In the genomic region with DNA sequence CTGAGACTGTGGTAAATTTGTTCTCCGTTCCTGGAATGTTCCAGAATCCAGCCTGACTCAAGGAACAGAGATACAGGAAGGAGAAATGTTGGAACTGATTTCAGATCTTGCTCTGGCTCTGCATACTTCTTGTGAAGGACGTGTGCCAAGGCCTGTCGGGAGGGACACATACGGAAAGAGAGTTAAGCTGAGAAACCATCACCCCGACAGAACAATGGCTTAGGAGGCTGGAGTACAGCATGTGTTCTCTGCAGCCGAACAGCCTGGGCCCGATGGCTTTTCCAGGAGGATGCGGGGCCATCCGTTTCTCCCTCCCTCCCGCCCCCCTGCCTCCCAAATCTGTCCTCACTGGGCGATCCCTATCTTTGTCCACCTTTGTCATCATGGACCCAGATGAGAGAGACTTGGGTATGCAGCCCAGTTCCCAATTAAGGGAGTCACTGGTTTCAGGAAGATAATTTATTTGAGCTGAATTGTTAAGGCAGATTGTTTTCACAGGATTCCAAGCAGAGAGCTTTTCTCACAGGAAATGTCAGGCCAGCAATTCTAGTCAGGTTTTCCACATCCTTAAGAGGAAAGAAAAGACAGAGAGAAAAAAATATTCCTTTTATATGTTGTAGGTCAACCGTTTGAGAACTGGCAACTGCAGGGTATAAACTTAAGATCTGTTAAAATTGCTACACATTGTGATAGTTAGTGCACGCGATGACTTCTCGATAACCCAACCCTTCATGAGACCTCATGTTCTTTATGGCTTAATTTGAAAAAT, we compare ENCODE assay signal across 15 cellular contexts. TPM values are rescaled to one million over a fixed set of nuclear protein-coding genes. Genes with fewer than 3 reads are reported as not detected.
A peak's percentile ranks its signal among the peaks of the same experiment; 100 is the strongest.
DNase-seq lines count a peak whose midpoint lies in the region; ATAC-seq and TF ChIP-seq lines count a peak whose summit lies in the region.
"Had no signal": no experiment of that assay in that cellular context is flagged by ENCODE, and none has a peak within 500 bp of the region (broad histone marks: within the 10 kb centered on the region; RNA-seq: fewer than 3 reads in every experiment).

No MANE protein-coding gene starts in this region.

- TF ChIP-seq CTCF in HFFc6 (IDR thresholded peaks at IDR 0.05) (no peak), esophagus muscularis mucosa (IDR thresholded peaks at IDR 0.05) (no peak), thoracic aorta (IDR thresholded peaks at IDR 0.05) (no peak)

- peaks cover 26% of the 10 kb centered on the region for H3K79me1 ChIP-seq in mesenchymal stem cell (replicated peaks; ENCODE audit: low read length, poor library complexity, severe bottlenecking)

- H3K27ac Mint-ChIP-seq in HFFc6: 0 out of 2 replicates have a peak overlapping the region, but pooled peaks have one; percentile 15
- H3K27ac Mint-ChIP-seq in activated T-cell treated with anti-CD3 and anti-CD28 coated beads, Interleukin-2, amount 50 U/mL, for 72 hours: no peak overlapping the region
- H3K27ac Mint-ChIP-seq: activated naive CD8-positive, alpha-beta T cell treated with anti-CD3 and anti-CD28 coated beads for 36 hours; naive B cell; stimulated activated naive CD8-positive, alpha-beta T cell treated with anti-CD3 and anti-CD28 coated beads, Interleukin-15, Interleukin-2, amounts not matched to agents 100 ng/mL and 50 ng/mL, for 24 hours; WTC11 had no signal

- H2BK120ac ChIP-seq in mesenchymal stem cell (ENCODE audit: low read depth, low read length): no peak overlapping the region

- no peak overlapping the region for H2BK12ac ChIP-seq in mesenchymal stem cell (ENCODE audit: low read length in 2 of 2)

- WGBS in esophagus muscularis mucosa: 38% methylated on average over 15 of the region's 15 CpGs
- WGBS in mesenchymal stem cell: 95% methylated on average over 11 of the region's 15 CpGs

- H3K4me3 Mint-ChIP-seq in HFFc6: peak overlapping the region; percentile 63
- H3K4me3 Mint-ChIP-seq in activated T-cell treated with anti-CD3 and anti-CD28 coated beads, Interleukin-2, amount 50 U/mL, for 72 hours: no peak overlapping the region
- H3K4me3 Mint-ChIP-seq: activated naive CD8-positive, alpha-beta T cell treated with anti-CD3 and anti-CD28 coated beads for 36 hours; naive B cell; stimulated activated naive CD8-positive, alpha-beta T cell treated with anti-CD3 and anti-CD28 coated beads, Interleukin-15, Interleukin-2, amounts not matched to agents 100 ng/mL and 50 ng/mL, for 24 hours; WTC11 had no signal

- no peak overlapping the region for H3K4ac ChIP-seq in mesenchymal stem cell (ENCODE audit: low read depth in 1 of 2, low read length in 2 of 2)

- H3K14ac ChIP-seq in mesenchymal stem cell (ENCODE audit: low read length in 2 of 2): no peak overlapping the region

- peaks cover 6% of the 10 kb centered on the region; the same call in 1 of the 2 replicates for H3K27me3 Mint-ChIP-seq in HFFc6 (ENCODE audit: insufficient read depth)
- no peaks in the 10 kb centered on the region for H3K27me3 Mint-ChIP-seq in activated T-cell treated with anti-CD3 and anti-CD28 coated beads, Interleukin-2, amount 50 U/mL, for 72 hours (ENCODE audit: low read depth)
- H3K27me3 Mint-ChIP-seq: activated naive CD8-positive, alpha-beta T cell treated with anti-CD3 and anti-CD28 coated beads for 36 hours; naive B cell; stimulated activated naive CD8-positive, alpha-beta T cell treated with anti-CD3 and anti-CD28 coated beads, Interleukin-15, Interleukin-2, amounts not matched to agents 100 ng/mL and 50 ng/mL, for 24 hours had no signal

- H2AFZ ChIP-seq in mesenchymal stem cell (ENCODE audit: low read depth, low read length): no peak overlapping the region

- no peak for ATAC-seq in thoracic aorta (ENCODE audit: insufficient number of reproducible peaks, low FRiP score, low read depth)
- no peak for ATAC-seq in activated T-cell treated with anti-CD3 and anti-CD28 coated beads, Interleukin-2, amount 50 U/mL, for 72 hours (replicated peaks in 1 of 2)

- no peak for TF ChIP-seq EP300 in esophagus muscularis mucosa (IDR thresholded peaks at IDR 0.05)

- H3K9ac ChIP-seq in mesenchymal stem cell (ENCODE audit: low read length): peak overlapping the region; percentile 85

- no peak for TF ChIP-seq POLR2A in esophagus muscularis mucosa (IDR thresholded peaks at IDR 0.05; ENCODE audit: low read depth)

- no peak overlapping the region for H2BK15ac ChIP-seq in mesenchymal stem cell (ENCODE audit: low read depth, poor library complexity, severe bottlenecking)

- H3K27ac ChIP-seq in esophagus muscularis mucosa (replicated peaks in 1 of 4) (peak overlapping the region; percentile 84 to 92 (median 90)), mesenchymal stem cell (ENCODE audit: low read length, poor library complexity, severe bottlenecking) (no peak overlapping the region), thoracic aorta (peak overlapping the region; percentile 93 to 99)

- peak overlapping the region in 1 of 4 donors; percentile 6 for H3K4me3 ChIP-seq in esophagus muscularis mucosa
- H3K4me3 ChIP-seq in mesenchymal stem cell (ENCODE audit: insufficient read depth in 1 of 2, low read depth in 1 of 2, low read length in 2 of 2): peak overlapping the region in 1 of 2 experiments; percentile 82
- H3K4me3 ChIP-seq in thoracic aorta: peak overlapping the region; percentile 58

- H2BK5ac ChIP-seq in mesenchymal stem cell (ENCODE audit: low read depth, low read length, poor library complexity, severe bottlenecking): no peak overlapping the region

- no peaks in the 10 kb centered on the region for H3K9me3 Mint-ChIP-seq in HFFc6
- no peaks in the 10 kb centered on the region for H3K9me3 Mint-ChIP-seq in activated T-cell treated with anti-CD3 and anti-CD28 coated beads, Interleukin-2, amount 50 U/mL, for 72 hours
- H3K9me3 Mint-ChIP-seq: activated naive CD8-positive, alpha-beta T cell treated with anti-CD3 and anti-CD28 coated beads for 36 hours; stimulated activated naive CD8-positive, alpha-beta T cell treated with anti-CD3 and anti-CD28 coated beads, Interleukin-15, Interleukin-2, amounts not matched to agents 100 ng/mL and 50 ng/mL, for 24 hours had no signal

- no peak overlapping the region for H2AK5ac ChIP-seq in mesenchymal stem cell (ENCODE audit: low read length, severe bottlenecking)

- H3K4me1 ChIP-seq in esophagus muscularis mucosa (peaks cover 48 to 76% (median 69%) of the 10 kb centered on the region in 4 donors), mesenchymal stem cell (ENCODE audit: control insufficient read depth, insufficient read depth, low read depth, low read length) (peaks cover 9% of the 10 kb centered on the region), thoracic aorta (ENCODE audit: control insufficient read depth in 1 of 2, low read depth in 2 of 2) (peaks cover 50 to 73% of the 10 kb centered on the region in 2 donors)

- intact Hi-C loops in esophagus muscularis mucosa (cut with DNase I): no loop called here

- H3K36me3 ChIP-seq in esophagus muscularis mucosa (no peaks in the 10 kb centered on the region), mesenchymal stem cell (ENCODE audit: control insufficient read depth in 1 of 2, insufficient read depth in 2 of 2, low read depth in 1 of 2, low read length in 2 of 2) (peaks cover 0 to 14% of the 10 kb centered on the region in 2 experiments), thoracic aorta (no peaks in the 10 kb centered on the region)

- no peak overlapping the region for H3K23ac ChIP-seq in mesenchymal stem cell (ENCODE audit: low read length in 2 of 2)

- no peak overlapping the region for H4K91ac ChIP-seq in mesenchymal stem cell (ENCODE audit: low read length)

- no peak overlapping the region for H3K4me2 ChIP-seq in mesenchymal stem cell (ENCODE audit: low read length, poor library complexity, severe bottlenecking)

- no peak overlapping the region for H3K18ac ChIP-seq in mesenchymal stem cell (ENCODE audit: low read depth in 1 of 2, low read length in 2 of 2)

- H3K27me3 ChIP-seq in esophagus muscularis mucosa: no peaks in the 10 kb centered on the region
- H3K27me3 ChIP-seq in mesenchymal stem cell (ENCODE audit: control insufficient read depth in 1 of 2, insufficient read depth in 1 of 2, low read length in 2 of 2): no peaks in the 10 kb centered on the region
- no peaks in the 10 kb centered on the region for H3K27me3 ChIP-seq in thoracic aorta (replicated peaks; ENCODE audit: insufficient read depth)

- peaks cover 29% of the 10 kb centered on the region for H3K4me1 Mint-ChIP-seq in HFFc6 (ENCODE audit: low read depth)
- no peaks in the 10 kb centered on the region for H3K4me1 Mint-ChIP-seq in activated T-cell treated with anti-CD3 and anti-CD28 coated beads, Interleukin-2, amount 50 U/mL, for 72 hours (ENCODE audit: low read depth)
- H3K4me1 Mint-ChIP-seq: activated naive CD8-positive, alpha-beta T cell treated with anti-CD3 and anti-CD28 coated beads for 36 hours; naive B cell had no signal

- H3K9me3 ChIP-seq in esophagus muscularis mucosa (no peaks in the 10 kb centered on the region), mesenchymal stem cell (ENCODE audit: control insufficient read depth, low read length) (no peaks in the 10 kb centered on the region), thoracic aorta (no peaks in the 10 kb centered on the region)

- H3K36me3 Mint-ChIP-seq in HFFc6 (ENCODE audit: low read depth): no peaks in the 10 kb centered on the region; the same call in 1 of the 2 replicates
- H3K36me3 Mint-ChIP-seq in activated T-cell treated with anti-CD3 and anti-CD28 coated beads, Interleukin-2, amount 50 U/mL, for 72 hours (ENCODE audit: insufficient read depth in 2 of 2): no peaks in the 10 kb centered on the region
- H3K36me3 Mint-ChIP-seq: activated naive CD8-positive, alpha-beta T cell treated with anti-CD3 and anti-CD28 coated beads for 36 hours; naive B cell; WTC11 had no signal

- no peak for DNase-seq in HFFc6
- DNase-seq in esophagus muscularis mucosa (ENCODE audit: extremely low spot score): peak; percentile 92
- no peak for DNase-seq in mesenchymal stem cell
- no peak for DNase-seq in thoracic aorta (ENCODE audit: low spot score)
- DNase-seq in activated effector memory CD4-positive, alpha-beta T cell treated with Interleukin-2 at 50 U/mL for 16 hours: no peak
- no peak for DNase-seq in NCI-H1417 (lab: John Stamatoyannopoulos, UW)
- no peak for DNase-seq in DMS53 (lab: John Stamatoyannopoulos, UW)
- DNase-seq in activated T-cell treated with anti-CD3 and anti-CD28 coated beads, Interleukin-2, amount 50 U/mL, for 72 hours: no peak
- DNase-seq: activated naive CD8-positive, alpha-beta T cell treated with anti-CD3 and anti-CD28 coated beads for 36 hours; DMS153; naive B cell; NCI-H187 treated with DMSO at 0.1 percent for 48 hours; NCI-H524 treated with DMSO at 0.1 percent for 48 hours had no signal

- H4K8ac ChIP-seq in mesenchymal stem cell (ENCODE audit: low read length): no peak overlapping the region

RNA-seq across cellular contexts. Expression of gene MINDY4, which starts 45.3 kb away (rescaled TPM):
- 1 to 10 TPM; 2.3 to 3.3 (median 2.6) TPM for total RNA-seq in HFFc6 (2021; fragmentation: NEBNext Ultra II Directional; extraction: Animal tissue kit (Norgen Biotek cat#: 25700))
- total RNA-seq in esophagus muscularis mucosa (10 to 100 TPM in 3 of 4 donors, 1 to 10 TPM in 1; 8.4 to 31.1 (median 20.2) TPM), thoracic aorta (10 to 100 TPM; 32.0 to 44.0 TPM)
- 2.6 TPM for polyA plus RNA-seq in mesenchymal stem cell (2013, experiment 1 of 2)
- 2.8 TPM for polyA plus RNA-seq in mesenchymal stem cell (2013, experiment 2 of 2)
- 1 to 10 TPM; 1.1 to 1.9 TPM for total RNA-seq in activated T-cell treated with anti-CD3 and anti-CD28 coated beads, Interleukin-2, amount 50 U/mL, for 72 hours
